ENCODE assay signal across 9 cellular contexts in genomic region chr19:43527860-43528622, GRCh38. TPM values are rescaled to one million over a fixed set of nuclear protein-coding genes. Genes with fewer than 3 reads are reported as not detected.
DNase-seq lines count a peak whose midpoint lies in the region; FAIRE-seq and TF ChIP-seq lines count a peak whose summit lies in the region.
"Had no signal": no experiment of that assay in that cellular context is flagged by ENCODE, and none has a peak within 500 bp of the region (broad histone marks: within the 10 kb centered on the region; RNA-seq: fewer than 3 reads in every experiment).

No MANE protein-coding gene starts in this region.

- WGBS in small intestine, 3 donors = 20 to 34% (median 30%) methylated on average over 13 of the region's 13 CpGs

- no peaks in the 10 kb centered on the region for H3K9me2 ChIP-seq in OCI-LY7 (ENCODE audit: insufficient read depth, low read length)

- H3K27ac ChIP-seq in OCI-LY7 (ENCODE audit: low read depth, low read length, poor library complexity, severe bottlenecking) (no peak overlapping the region), small intestine (ENCODE audit: low read depth in 1 of 2, low read length in 1 of 2) (peak overlapping the region in 1 of 2 donors; percentile 74)

- H3K4me3 ChIP-seq in OCI-LY7 (ENCODE audit: low read depth, low read length, poor library complexity, severe bottlenecking) = no peak overlapping the region
- H3K4me3 ChIP-seq in fibroblast of villous mesenchyme (ENCODE audit: low read depth, low read length) = peak overlapping the region; percentile 6
- H3K4me3 ChIP-seq in small intestine (ENCODE audit: low read depth in 1 of 2, low read length in 2 of 2) = no peak overlapping the region

- no peak for TF ChIP-seq POLR2A in GM12892 (IDR thresholded peaks at IDR 0.05; ENCODE audit: low read depth, low read length)

- POLR2A ChIA-PET in OCI-LY7 (lab: Charles Lee) = interaction anchor here (0.6 to 1.0 kb wide), 4 partner anchors 21 to 157 kb away, joined by 3 to 4 read pairs (median 4); no protein-coding TSS in a partner anchor

- DNase-seq in DMS 273 (lab: John Stamatoyannopoulos, UW; ENCODE audit: unreplicated experiment) (peak; percentile 19), DMS 273 treated with DMSO at 0.1 percent for 48 hours (lab: John Stamatoyannopoulos, UW) (no peak), OCI-LY7 (ENCODE audit: low spot score) (no peak), fibroblast of villous mesenchyme (ENCODE audit: low read depth) (peak; percentile 37), small intestine (peak; percentile 52), GM12892 (ENCODE audit: insufficient read length) (no peak), T-helper 1 cell (no peak), cerebellum (ENCODE audit: low spot score) (no peak)

- FAIRE-seq in small intestine (lab: Jason Lieb, UNC) (no peak), GM12892 (lab: Jason Lieb, UNC) (no peak)
- FAIRE-seq: A204.1 had no signal

- H3K27me3 ChIP-seq in small intestine (ENCODE audit: control insufficient read depth in 2 of 2, insufficient read depth in 2 of 2, low read length in 2 of 2) = no peaks in the 10 kb centered on the region

- CTCF ChIA-PET in OCI-LY7 (lab: Charles Lee; ENCODE audit: unreplicated experiment) = no interaction called here

- no peaks in the 10 kb centered on the region for H3K79me2 ChIP-seq in OCI-LY7 (ENCODE audit: insufficient read depth, low read depth, low read length)

- H3K4me2 ChIP-seq in OCI-LY7 (ENCODE audit: low read length) = peak overlapping the region; percentile 43; the same call in 1 of the 2 replicates

- H3K4me1 ChIP-seq in OCI-LY7 (ENCODE audit: insufficient read depth, low read length, poor library complexity, severe bottlenecking) = peaks cover 27% of the 10 kb centered on the region
- peaks cover 0 to 6% of the 10 kb centered on the region in 2 donors for H3K4me1 ChIP-seq in small intestine (ENCODE audit: control insufficient read depth in 2 of 2, insufficient read depth in 1 of 2, low read depth in 1 of 2, low read length in 1 of 2)

- BruUV-seq in OCI-LY7 (replicated peaks; lab: Mats Ljungman, UMichigan) = no TSS peak

- H4K20me1 ChIP-seq in OCI-LY7 (ENCODE audit: insufficient read depth, low read length) = no peaks in the 10 kb centered on the region

- no peaks in the 10 kb centered on the region for H3K36me3 ChIP-seq in OCI-LY7 (ENCODE audit: insufficient read depth, low read length)
- no peaks in the 10 kb centered on the region for H3K36me3 ChIP-seq in small intestine (ENCODE audit: control insufficient read depth in 2 of 2, insufficient read depth in 2 of 2, low read length in 2 of 2)

- H3K9me3 ChIP-seq in OCI-LY7 (ENCODE audit: low read length) (no peaks in the 10 kb centered on the region), small intestine (ENCODE audit: control insufficient read depth, low read depth) (no peaks in the 10 kb centered on the region)

- TF ChIP-seq CTCF in OCI-LY7 (conservative IDR thresholded peaks at IDR 0.05; ENCODE audit: low read length) = no peak
- TF ChIP-seq CTCF in fibroblast of villous mesenchyme (IDR thresholded peaks at IDR 0.05; ENCODE audit: insufficient read depth, low read depth, low read length) = no peak

- intact Hi-C loops in OCI-LY7 (cut with micrococcal nuclease; ENCODE audit: unreplicated experiment) = no loop called here

- no peak overlapping the region for H2AFZ ChIP-seq in OCI-LY7 (ENCODE audit: low read length)

RNA-seq across cellular contexts. Expression of gene ETHE1, which starts 1.0 kb away (rescaled TPM):
- 1.7 and 5.7 TPM in 2 replicates for total RNA-seq in OCI-LY7 (2014; rRNA removed; shearing (Covaris generic))
- 6.2 and 6.4 TPM in 2 replicates for total RNA-seq in OCI-LY7 (2022)
- total RNA-seq in fibroblast of villous mesenchyme = 113 and 121 TPM in 2 replicates
- 100 to 1,000 TPM; 118 to 164 (median 123) TPM for polyA plus RNA-seq in small intestine
- 38.9 TPM for polyA plus RNA-seq in GM12892 (2012; ENCODE audit: missing spikeins)
- 15.5 TPM for total RNA-seq in cerebellum

RNA-seq across cellular contexts. Expression of gene ZNF575, which starts 4.9 kb away (rescaled TPM):
- not detected in 2 replicates for total RNA-seq in OCI-LY7 (2014; rRNA removed; shearing (Covaris generic))
- total RNA-seq in OCI-LY7 (2022) = 2.0 and 2.7 TPM in 2 replicates
- total RNA-seq in fibroblast of villous mesenchyme = under 0.01 and 0.64 TPM in 2 replicates
- 1 to 10 TPM; 1.1 to 2.4 (median 1.3) TPM for polyA plus RNA-seq in small intestine
- 0.85 TPM for polyA plus RNA-seq in GM12892 (2012; ENCODE audit: missing spikeins)
- total RNA-seq in cerebellum = 0.27 TPM

RNA-seq across cellular contexts. Expression of gene PHLDB3, which starts 23.5 kb away (rescaled TPM):
- 12.9 and 20.6 TPM in 2 replicates for total RNA-seq in OCI-LY7 (2014; rRNA removed; shearing (Covaris generic))
- total RNA-seq in OCI-LY7 (2022) (6.0 and 9.9 TPM in 2 replicates), fibroblast of villous mesenchyme (8.7 and 13.4 TPM in 2 replicates), cerebellum (5.0 TPM)
- 10 to 100 TPM in 2 of 3 donors, 1 to 10 TPM in 1; 6.2 to 27.6 (median 19.7) TPM for polyA plus RNA-seq in small intestine
- 5.4 TPM for polyA plus RNA-seq in GM12892 (2012; ENCODE audit: missing spikeins)

RNA-seq across cellular contexts. Expression of gene XRCC1, which starts 47.3 kb away (rescaled TPM):
- total RNA-seq in OCI-LY7 (2014; rRNA removed; shearing (Covaris generic)) = 28.7 and 35.9 TPM in 2 replicates
- total RNA-seq in OCI-LY7 (2022) (27.2 and 33.7 TPM in 2 replicates), fibroblast of villous mesenchyme (22.9 and 28.9 TPM in 2 replicates), cerebellum (16.2 TPM)
- 10 to 100 TPM in 2 of 3 donors, 1 to 10 TPM in 1; 9.7 to 19.5 (median 12.5) TPM for polyA plus RNA-seq in small intestine
- 23.5 TPM for polyA plus RNA-seq in GM12892 (2012; ENCODE audit: missing spikeins)

RNA-seq across cellular contexts. Expression of gene PINLYP, which starts 47.6 kb away (rescaled TPM):
- total RNA-seq in OCI-LY7 (2014; rRNA removed; shearing (Covaris generic)) = 4.9 and 11.5 TPM in 2 replicates
- total RNA-seq in OCI-LY7 (2022) (0.40 and 0.81 TPM in 2 replicates), fibroblast of villous mesenchyme (3.5 TPM in 2 replicates), cerebellum (7.7 TPM)
- 1 to 10 TPM; 5.1 to 9.9 (median 8.3) TPM for polyA plus RNA-seq in small intestine
- polyA plus RNA-seq in GM12892 (2012; ENCODE audit: missing spikeins) = 0.89 TPM

Comparison
In these comparisons a context has a peak if more than half of its experiments do, and no peak if none do; other contexts are left out.
1. DNase-seq: peak in DMS 273 (single experiment), fibroblast of villous mesenchyme (single experiment) and small intestine (single experiment); none in DMS 273 treated with DMSO at 0.1 percent for 48 hours (single experiment), OCI-LY7 (single experiment), GM12892 (single experiment), T-helper 1 cell (0 of 5) and cerebellum (single experiment).